In genomic region chr1:149176453-149177316, GRCh38 we compare ENCODE assay signal across 8 cellular contexts.
DNase-seq lines count a peak whose midpoint lies in the region; ATAC-seq lines count a peak whose summit lies in the region.
"Not testable (repeated sequence)": the region's sequence is repeated elsewhere in the genome, so short reads cannot be mapped to it uniquely, and the experiment has no call there.

No MANE protein-coding gene starts in this region.

- H3K4me1 ChIP-seq in endocrine pancreas (ENCODE audit: control insufficient read depth, insufficient read depth, low read length) = not testable (repeated sequence)

- not testable (repeated sequence) for H3K27me3 Mint-ChIP-seq in T-helper 1 cell treated with Interleukin-12 subunit alpha and Interleukin-12 subunit beta and Interleukin-4 antibody, amounts not matched to agents 30 μg/mL and 1 μg/mL, for 36 hours (ENCODE audit: low read depth)

- H3K9me3 Mint-ChIP-seq in T-helper 1 cell treated with Interleukin-12 subunit alpha and Interleukin-12 subunit beta and Interleukin-4 antibody, amounts not matched to agents 30 μg/mL and 1 μg/mL, for 36 hours = not testable (repeated sequence)

- not testable (repeated sequence) for ATAC-seq in stimulated activated naive CD8-positive, alpha-beta T cell treated with anti-CD3 and anti-CD28 coated beads, Interleukin-15, Interleukin-2, amounts not matched to agents 100 U/mL and 50 U/mL, for 24 hours

- peak; percentile 73 for DNase-seq in COLO668 (lab: John Stamatoyannopoulos, UW; ENCODE audit: unreplicated experiment)
- DNase-seq in MG63 = peak; percentile 42
- peak; percentile 62 for DNase-seq in activated effector memory CD4-positive, alpha-beta T cell treated with Interleukin-2 at 50 U/mL for 16 hours
- peak; percentile 65 for DNase-seq in left kidney (ENCODE audit: low read depth, low spot score)
- DNase-seq in retina = peak; percentile 70
- peak; percentile 67 for DNase-seq in stimulated activated naive CD8-positive, alpha-beta T cell treated with anti-CD3 and anti-CD28 coated beads, Interleukin-15, Interleukin-2, amounts not matched to agents 100 U/mL and 50 U/mL, for 24 hours

- H3K36me3 Mint-ChIP-seq in T-helper 1 cell treated with Interleukin-12 subunit alpha and Interleukin-12 subunit beta and Interleukin-4 antibody, amounts not matched to agents 30 μg/mL and 1 μg/mL, for 36 hours (ENCODE audit: low read depth) = not testable (repeated sequence)

- H3K27ac Mint-ChIP-seq in T-helper 1 cell treated with Interleukin-12 subunit alpha and Interleukin-12 subunit beta and Interleukin-4 antibody, amounts not matched to agents 30 μg/mL and 1 μg/mL, for 36 hours = peak overlapping the region; percentile 88

- not testable (repeated sequence) for H3K9ac ChIP-seq in endocrine pancreas (ENCODE audit: control insufficient read depth, insufficient read depth, low read length)

- H3K9me3 ChIP-seq in MG63; endocrine pancreas (ENCODE audit: control insufficient read depth, low read length): not testable (repeated sequence)

- not testable (repeated sequence) for H3K36me3 ChIP-seq in MG63; endocrine pancreas (ENCODE audit: control insufficient read depth, insufficient read depth, low read length)

- peak overlapping the region; percentile 84 for H3K4me3 Mint-ChIP-seq in T-helper 1 cell treated with Interleukin-12 subunit alpha and Interleukin-12 subunit beta and Interleukin-4 antibody, amounts not matched to agents 30 μg/mL and 1 μg/mL, for 36 hours

- H3K4me1 Mint-ChIP-seq in T-helper 1 cell treated with Interleukin-12 subunit alpha and Interleukin-12 subunit beta and Interleukin-4 antibody, amounts not matched to agents 30 μg/mL and 1 μg/mL, for 36 hours (ENCODE audit: low read depth) = not testable (repeated sequence)

- H3K27me3 ChIP-seq in MG63; endocrine pancreas (ENCODE audit: control insufficient read depth, insufficient read depth, low read length): not testable (repeated sequence)

- H3K4me3 ChIP-seq in MG63 (peak overlapping the region; percentile 62), endocrine pancreas (ENCODE audit: control insufficient read depth, insufficient read depth, low read length) (peak overlapping the region; percentile 22)
